Comparison of ENCODE assay signal across 8 cellular contexts in the genomic region with DNA sequence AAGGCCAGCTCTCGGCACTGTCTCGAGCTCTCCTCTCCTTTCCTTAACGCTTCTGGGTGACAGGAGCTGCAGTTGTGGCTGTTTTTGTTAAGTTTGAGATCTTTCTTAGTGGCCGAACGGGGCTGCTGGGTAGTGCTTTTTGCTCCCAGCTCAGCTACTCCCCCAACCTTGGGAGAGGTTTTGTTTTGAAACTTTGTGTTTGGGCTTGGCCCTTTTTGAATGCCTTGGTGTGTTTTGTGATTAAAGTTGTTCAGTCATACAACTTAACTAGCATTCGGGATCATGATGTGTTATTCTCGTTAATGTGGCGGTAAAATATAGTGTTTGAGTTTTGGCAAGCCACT. TPM values are rescaled to one million over a fixed set of nuclear protein-coding genes. Genes with fewer than 3 reads are reported as not detected.
DNase-seq lines count a peak whose midpoint lies in the region; TF ChIP-seq lines count a peak whose summit lies in the region.

No MANE protein-coding gene starts in this region.

- no peaks in the 10 kb centered on the region for H3K27me3 ChIP-seq in ACC112 (ENCODE audit: insufficient read depth, low read length)
- H3K27me3 ChIP-seq in kidney epithelial cell (ENCODE audit: control insufficient read depth, insufficient read depth, low read length), result no peaks in the 10 kb centered on the region
- no peaks in the 10 kb centered on the region for H3K27me3 ChIP-seq in testis

- TF ChIP-seq CTCF in HFF-Myc (IDR thresholded peaks at IDR 0.05; ENCODE audit: low read depth, low read length, missing control alignments) (no peak), kidney epithelial cell (IDR thresholded peaks at IDR 0.05; ENCODE audit: insufficient read depth, low read length, poor library complexity, severe bottlenecking) (no peak), testis (IDR thresholded peaks at IDR 0.05) (no peak)

- H3K4me3 ChIP-seq in ACC112 (ENCODE audit: low read depth, low read length), result peak overlapping the region; percentile 97
- peak overlapping the region; percentile 89 for H3K4me3 ChIP-seq in HFF-Myc (replicated peaks; ENCODE audit: low read depth, low read length)
- H3K4me3 ChIP-seq in kidney epithelial cell (ENCODE audit: low read depth, low read length), result peak overlapping the region; percentile 75
- peak overlapping the region; percentile 92 to 94 for H3K4me3 ChIP-seq in testis

- DNase-seq in HFF-Myc (ENCODE audit: extremely low read depth, low read depth), result no peak
- DNase-seq in kidney epithelial cell (ENCODE audit: low read depth), result no peak
- no peak for DNase-seq in testis
- no peak for DNase-seq in T-helper 9 cell
- no peak for DNase-seq in SKM-1 (lab: John Stamatoyannopoulos, UW; ENCODE audit: unreplicated experiment)
- DNase-seq in NCI-H345 (lab: John Stamatoyannopoulos, UW), result no peak

- intact Hi-C loops in testis (cut with DNase I; ENCODE audit: low total_unique reads), result no loop called here

- H3K4me1 ChIP-seq in ACC112 (ENCODE audit: control insufficient read depth, insufficient read depth, low read length, unreplicated experiment) (peaks cover 42% of the 10 kb centered on the region), testis (peaks cover 12% of the 10 kb centered on the region)

- H3K36me3 ChIP-seq in ACC112 (ENCODE audit: insufficient read depth, low read length), result peaks cover 18% of the 10 kb centered on the region; the same call in 1 of the 2 replicates
- no peaks in the 10 kb centered on the region for H3K36me3 ChIP-seq in kidney epithelial cell (ENCODE audit: control insufficient read depth, insufficient read depth, low read length)
- no peaks in the 10 kb centered on the region for H3K36me3 ChIP-seq in testis (ENCODE audit: low read depth, missing control alignments)

- no peak for TF ChIP-seq POLR2A in testis (IDR thresholded peaks at IDR 0.05)

- peaks cover 46% of the 10 kb centered on the region for H3K79me2 ChIP-seq in ACC112 (ENCODE audit: control insufficient read depth, insufficient read depth, low read length, unreplicated experiment)

- WGBS in testis, 2 donors, result 0% methylated on average over 8 of the region's 8 CpGs

- H3K27ac ChIP-seq in ACC112 (ENCODE audit: low read depth, low read length), result peak overlapping the region; percentile 68
- peak overlapping the region; percentile 82 for H3K27ac ChIP-seq in angular gyrus (ENCODE audit: low read depth, low read length)
- H3K27ac ChIP-seq in testis, result peak overlapping the region; percentile 96 to 97

- no peaks in the 10 kb centered on the region for H3K9me3 ChIP-seq in testis

- peak overlapping the region; percentile 85 for H2AFZ ChIP-seq in ACC112 (ENCODE audit: low read length, unreplicated experiment)

RNA-seq across cellular contexts. Expression of a gene that starts 1.0 kb away (rescaled TPM):
- total RNA-seq in kidney epithelial cell (44.3 and 45.1 TPM in 2 replicates), testis (10 to 100 TPM; 81.1 to 85.3 TPM)
- polyA plus RNA-seq in testis (ENCODE audit: insufficient read depth, low read depth, low replicate concordance), result 61.8 TPM

RNA-seq across cellular contexts. Expression of a gene that starts 15.5 kb away (rescaled TPM):
- total RNA-seq in kidney epithelial cell (26.3 and 36.8 TPM in 2 replicates), testis (100 to 1,000 TPM; 107 to 152 TPM)
- polyA plus RNA-seq in testis (ENCODE audit: insufficient read depth, low read depth, low replicate concordance), result 125 TPM

RNA-seq across cellular contexts. Expression of a gene that starts 21.9 kb away (rescaled TPM):
- total RNA-seq in kidney epithelial cell (1.9 and 2.0 TPM in 2 replicates), testis (10 to 100 TPM; 11.8 to 23.7 TPM)
- 39.9 TPM for polyA plus RNA-seq in testis (ENCODE audit: insufficient read depth, low read depth, low replicate concordance)
